In genomic region chr16:10743227-10743609, GRCh38 we compare ENCODE assay signal across 8 cellular contexts. TPM values are rescaled to one million over a fixed set of nuclear protein-coding genes. Genes with fewer than 3 reads are reported as not detected.
DNase-seq lines count a peak whose midpoint lies in the region; TF ChIP-seq lines count a peak whose summit lies in the region.

No MANE protein-coding gene starts in this region.

- H3K9me2 ChIP-seq in Loucy (replicated peaks; ENCODE audit: low read depth, low read length) = no peaks in the 10 kb centered on the region

- H3K9ac ChIP-seq in Loucy (ENCODE audit: low read depth, low read length, poor library complexity, severe bottlenecking) = peak overlapping the region; percentile 69
- peak overlapping the region in 1 of 2 donors; percentile 86 for H3K9ac ChIP-seq in duodenal mucosa (ENCODE audit: low read depth in 1 of 2, low read length in 2 of 2)

- DNase-seq in BJ (ENCODE audit: low read depth) (no peak), nephron progenitor cell (no peak), iPS-NIHi11 (ENCODE audit: low spot score) (no peak), EL (no peak), DMS153 (lab: John Stamatoyannopoulos, UW) (no peak)
- DNase-seq in activated effector memory CD4-positive, alpha-beta T cell treated with anti-CD3 and anti-CD28 coated beads, Interleukin-2, amount 50 U/mL, for 16 hours = no peak

- H3K4me3 ChIP-seq in BJ (ENCODE audit: low read depth, low read length) (peak overlapping the region; percentile 46), Loucy (ENCODE audit: low read length, poor library complexity, severe bottlenecking) (peak overlapping the region; percentile 76), duodenal mucosa (ENCODE audit: low read depth in 1 of 2, low read length in 2 of 2) (peak overlapping the region; percentile 76 to 82)

- no peaks in the 10 kb centered on the region for H3K9me3 Mint-ChIP-seq in nephron progenitor cell

- H3K27me3 Mint-ChIP-seq in nephron progenitor cell (ENCODE audit: low read depth, poor library complexity) = peaks cover 6% of the 10 kb centered on the region

- TF ChIP-seq CTCF in BJ (IDR thresholded peaks at IDR 0.05; ENCODE audit: insufficient read depth, low read depth, low read length) (no peak), Loucy (conservative IDR thresholded peaks at IDR 0.05; ENCODE audit: low read length) (no peak), nephron progenitor cell (IDR thresholded peaks at IDR 0.05) (no peak)

- CTCF ChIA-PET in BJ (lab: Yijun Ruan, JAX) = interaction anchor here (1.3 kb wide), 1 partner anchor 229 kb away, joined by 4 read pairs; no protein-coding TSS in a partner anchor

- no peaks in the 10 kb centered on the region for H3K79me2 ChIP-seq in Loucy (ENCODE audit: insufficient read depth, low read length)

- peaks cover 77% of the 10 kb centered on the region for H3K4me1 Mint-ChIP-seq in nephron progenitor cell

- POLR2A ChIA-PET in BJ (lab: Charles Lee) = no interaction called here

- peak overlapping the region; percentile 89 for H3K4me3 Mint-ChIP-seq in nephron progenitor cell

- H4K20me1 ChIP-seq in Loucy (ENCODE audit: insufficient read depth, low read length, poor library complexity, severe bottlenecking) = no peaks in the 10 kb centered on the region

- H3K4me1 ChIP-seq in Loucy (ENCODE audit: insufficient read depth, low read length, poor library complexity, severe bottlenecking) = peaks cover 9% of the 10 kb centered on the region
- H3K4me1 ChIP-seq in duodenal mucosa (ENCODE audit: control insufficient read depth in 1 of 2, insufficient read depth in 2 of 2, low read length in 2 of 2) = peaks cover 5 to 14% of the 10 kb centered on the region in 2 donors

- peak overlapping the region; percentile 81 for H2AFZ ChIP-seq in Loucy (ENCODE audit: low read length)

- H3K27me3 ChIP-seq in BJ (ENCODE audit: control insufficient read depth, insufficient read depth, low read length) = no peaks in the 10 kb centered on the region
- H3K27me3 ChIP-seq in Loucy (ENCODE audit: insufficient read depth, low read length, poor library complexity, severe bottlenecking) = no peaks in the 10 kb centered on the region
- H3K27me3 ChIP-seq in duodenal mucosa (ENCODE audit: control insufficient read depth in 1 of 2, insufficient read depth in 2 of 2, low read length in 2 of 2) = no peaks in the 10 kb centered on the region

- no peak overlapping the region for H3K27ac ChIP-seq in duodenal mucosa (ENCODE audit: low read depth, low read length)

- H3K36me3 ChIP-seq in BJ (ENCODE audit: control insufficient read depth, insufficient read depth, low read length) = no peaks in the 10 kb centered on the region
- no peaks in the 10 kb centered on the region for H3K36me3 ChIP-seq in Loucy (ENCODE audit: insufficient read depth, low read length)
- peaks cover 0 to 14% of the 10 kb centered on the region in 2 donors for H3K36me3 ChIP-seq in duodenal mucosa (ENCODE audit: control insufficient read depth in 1 of 2, insufficient read depth in 2 of 2, low read length in 2 of 2)

- H3K36me3 Mint-ChIP-seq in nephron progenitor cell (ENCODE audit: low read depth) = peaks cover 1% of the 10 kb centered on the region

- no peaks in the 10 kb centered on the region for H3K9me3 ChIP-seq in Loucy (ENCODE audit: insufficient read depth, low read depth, low read length)
- no peaks in the 10 kb centered on the region for H3K9me3 ChIP-seq in duodenal mucosa (ENCODE audit: control insufficient read depth in 1 of 2, low read length in 2 of 2)

- no peaks in the 10 kb centered on the region for H3F3A ChIP-seq in Loucy (ENCODE audit: low read depth)

- H3K27ac Mint-ChIP-seq in nephron progenitor cell = peak overlapping the region; percentile 99

- peak overlapping the region; percentile 81 for H3K4me2 ChIP-seq in Loucy (ENCODE audit: low read depth, low read length, poor library complexity, severe bottlenecking)

RNA-seq across cellular contexts. Expression of gene NUBP1, which starts 0.4 kb away (rescaled TPM):
- polyA plus RNA-seq in BJ (2011; rRNA removed) = 27.1 and 35.8 TPM in 2 replicates
- polyA minus RNA-seq in BJ (2011; rRNA and poly(A)+ RNA removed) = 7.8 and 10.6 TPM in 2 replicates

RNA-seq across cellular contexts. Expression of gene TEKT5, which starts 48.5 kb away (rescaled TPM):
- polyA plus RNA-seq in BJ (2011; rRNA removed) = not detected in 2 replicates
- 0.15 TPM in 1 of 2 replicates, not detected in the other for polyA minus RNA-seq in BJ (2011; rRNA and poly(A)+ RNA removed)
